Comparison of ENCODE assay signal across 9 cellular contexts in genomic region chr13:108859202-108860012, GRCh38.
A peak's percentile ranks its signal among the peaks of the same experiment; 100 is the strongest.
DNase-seq lines count a peak whose midpoint lies in the region; ATAC-seq and TF ChIP-seq lines count a peak whose summit lies in the region.
"Had no signal": no experiment of that assay in that cellular context is flagged by ENCODE, and none has a peak within 500 bp of the region (broad histone marks: within the 10 kb centered on the region; RNA-seq: fewer than 3 reads in every experiment).

No MANE protein-coding gene starts in this region.

- ATAC-seq in GM21526 (IDR thresholded peaks at IDR 0.05; ENCODE audit: low FRiP score, unreplicated experiment) (peak; percentile 61), aorta (ENCODE audit: low FRiP score) (no peak)

- 18 to 21% methylated on average over 8 of the region's 8 CpGs for WGBS in thyroid gland, 2 donors
- WGBS in aorta, 2 donors: 10 to 16% methylated on average over 8 of the region's 8 CpGs

- H3K27ac ChIP-seq in thyroid gland: no peak overlapping the region
- H3K27ac ChIP-seq in aorta (ENCODE audit: low read depth in 1 of 2, low read length in 2 of 2): no peak overlapping the region

- intact Hi-C loops in thyroid gland (cut with DNase I): no loop called here
- intact Hi-C loops in aorta (cut with DNase I): no loop called here

- no peak for TF ChIP-seq POLR2A in thyroid gland (IDR thresholded peaks at IDR 0.05)

- DNase-seq in SK-N-DZ (ENCODE audit: low spot score) (peak; percentile 36), foreskin fibroblast (peak; percentile 62 to 85), thyroid gland (peak; percentile 30 to 48), medulla oblongata (ENCODE audit: extremely low spot score) (no peak), cerebellum (ENCODE audit: low spot score) (no peak), aorta (no peak)
- DNase-seq: activated CD4-positive, alpha-beta T cell treated with anti-CD3 and anti-CD28 coated beads for 4 hours; nucleus accumbens had no signal

- H3K9me3 ChIP-seq in thyroid gland (no peaks in the 10 kb centered on the region), aorta (ENCODE audit: control insufficient read depth, low read length) (no peaks in the 10 kb centered on the region)

- peaks cover 0 to 9% of the 10 kb centered on the region in 2 donors for H3K4me1 ChIP-seq in thyroid gland
- no peaks in the 10 kb centered on the region for H3K4me1 ChIP-seq in aorta (ENCODE audit: control insufficient read depth in 1 of 2, insufficient read depth in 2 of 2, low read length in 2 of 2)

- H3K4me3 ChIP-seq in foreskin fibroblast (ENCODE audit: low read depth in 1 of 2, low read length in 2 of 2) (no peak overlapping the region), thyroid gland (replicated peaks in 1 of 3) (no peak overlapping the region), aorta (ENCODE audit: low read length in 2 of 2) (no peak overlapping the region)

- TF ChIP-seq CTCF in foreskin fibroblast (IDR thresholded peaks at IDR 0.05; ENCODE audit: low read depth, low read length) (no peak), thyroid gland (IDR thresholded peaks at IDR 0.05) (no peak)

- H3K36me3 ChIP-seq in thyroid gland: no peaks in the 10 kb centered on the region
- H3K36me3 ChIP-seq in aorta (ENCODE audit: control insufficient read depth in 1 of 2, insufficient read depth in 2 of 2, low read length in 1 of 2): no peaks in the 10 kb centered on the region

- H3K27me3 ChIP-seq in thyroid gland (no peaks in the 10 kb centered on the region), aorta (ENCODE audit: control insufficient read depth in 1 of 2, insufficient read depth in 2 of 2, low read length in 1 of 2) (no peaks in the 10 kb centered on the region)

Comparison
In these comparisons a context has a peak if more than half of its experiments do, and no peak if none do; other contexts are left out.
1. DNase-seq: peak in SK-N-DZ (single experiment), foreskin fibroblast (2 of 2) and thyroid gland (2 of 2); none in medulla oblongata (single experiment), cerebellum (single experiment) and aorta (0 of 2).